ENCODE assay signal across 16 cellular contexts in genomic region chr3:72331076-72331475, GRCh38.
DNase-seq lines count a peak whose midpoint lies in the region; ATAC-seq and TF ChIP-seq lines count a peak whose summit lies in the region.
"Had no signal": no experiment of that assay in that cellular context is flagged by ENCODE, and none has a peak within 500 bp of the region (broad histone marks: within the 10 kb centered on the region; RNA-seq: fewer than 3 reads in every experiment).

No MANE protein-coding gene starts in this region.

- no peaks in the 10 kb centered on the region for H3K4me1 ChIP-seq in CD8-positive, alpha-beta T cell (ENCODE audit: insufficient read depth, low read length)
- no peaks in the 10 kb centered on the region for H3K4me1 ChIP-seq in Karpas-422 (ENCODE audit: low read length)

- H3K27me3 ChIP-seq in CD8-positive, alpha-beta T cell (ENCODE audit: insufficient read depth, low read length), result no peaks in the 10 kb centered on the region
- no peaks in the 10 kb centered on the region for H3K27me3 ChIP-seq in Karpas-422 (ENCODE audit: low read length)

- peak overlapping the region; percentile 66 for H3K27ac ChIP-seq in VCaP
- no peak overlapping the region for H3K27ac ChIP-seq in CD8-positive, alpha-beta T cell (ENCODE audit: low read depth, low read length)
- no peak overlapping the region for H3K27ac ChIP-seq in Karpas-422 (ENCODE audit: low read length)

- H3K36me3 Mint-ChIP-seq in CD8-positive, alpha-beta T cell, result no peaks in the 10 kb centered on the region

- no peaks in the 10 kb centered on the region for H3K9me2 ChIP-seq in Karpas-422 (replicated peaks; ENCODE audit: insufficient read depth, low read length)

- no peaks in the 10 kb centered on the region for H3K4me1 Mint-ChIP-seq in CD8-positive, alpha-beta T cell (ENCODE audit: low read depth)

- no peak overlapping the region for H3K4me2 ChIP-seq in Karpas-422 (ENCODE audit: low read depth, low read length, poor library complexity, severe bottlenecking)

- no peaks in the 10 kb centered on the region for H3K9me3 Mint-ChIP-seq in CD8-positive, alpha-beta T cell
- H3K9me3 Mint-ChIP-seq: CD4-positive, alpha-beta T cell; HFFc6 had no signal

- H3K4me3 ChIP-seq in LNCaP clone FGC (ENCODE audit: low read depth, low read length) (no peak overlapping the region), Karpas-422 (ENCODE audit: low read length) (no peak overlapping the region)
- H3K4me3 ChIP-seq in CD8-positive, alpha-beta T cell (ENCODE audit: low read depth, low read length), result no peak overlapping the region

- no peaks in the 10 kb centered on the region for H4K20me1 ChIP-seq in Karpas-422 (ENCODE audit: insufficient read depth, low read depth, low read length)

- H3K79me2 ChIP-seq in Karpas-422 (ENCODE audit: low read length), result no peaks in the 10 kb centered on the region

- peaks cover 3% of the 10 kb centered on the region for H3K27me3 Mint-ChIP-seq in CD8-positive, alpha-beta T cell (ENCODE audit: low read depth)
- H3K27me3 Mint-ChIP-seq: CD4-positive, alpha-beta T cell had no signal

- peak; percentile 10 for DNase-seq in NCI-H82 (lab: John Stamatoyannopoulos, UW)
- DNase-seq in NCI-H82 treated with DMSO at 0.1 percent for 48 hours (lab: John Stamatoyannopoulos, UW; ENCODE audit: unreplicated experiment), result no peak
- peak; percentile 42 for DNase-seq in LNCaP clone FGC (ENCODE audit: low read depth)
- DNase-seq in left colon, result no peak
- no peak for DNase-seq in CD8-positive, alpha-beta T cell
- DNase-seq in activated effector memory CD4-positive, alpha-beta T cell treated with Interleukin-2 at 50 U/mL for 16 hours, result no peak
- DNase-seq in Karpas-422, result no peak
- DNase-seq: 8988T; C1 segment of cervical spinal cord; CD4-positive, alpha-beta T cell; DND-41; GF-D8; HCEC 1CT; HFFc6 had no signal

- intact Hi-C loops in left colon (cut with DNase I, micrococcal nuclease), result no loop called here
- intact Hi-C loops in CD8-positive, alpha-beta T cell (cut with DNase I, micrococcal nuclease), result no loop called here

- CTCF ChIA-PET in CD8-positive, alpha-beta T cell (lab: Charles Lee), result interaction anchor here (1.0 to 1.3 kb wide), 2 partner anchors 16 to 20 kb away, joined by 3 to 4 read pairs; no protein-coding TSS in a partner anchor

- TF ChIP-seq CTCF in LNCaP clone FGC (IDR thresholded peaks at IDR 0.05; ENCODE audit: control insufficient read depth, extremely low read depth, insufficient read depth) (no peak), VCaP (conservative IDR thresholded peaks at IDR 0.05) (no peak)
- no peak for TF ChIP-seq CTCF in CD8-positive, alpha-beta T cell (IDR thresholded peaks at IDR 0.05)

- POLR2A ChIA-PET in CD8-positive, alpha-beta T cell (lab: Charles Lee), result interaction anchor here (0.6 kb wide), 1 partner anchor 16 kb away, joined by 3 read pairs; no protein-coding TSS in a partner anchor

- ATAC-seq in left colon, result peak; percentile 29
- no peak for ATAC-seq in CD8-positive, alpha-beta T cell
- ATAC-seq: HepG2 had no signal

- H3K36me3 ChIP-seq in CD8-positive, alpha-beta T cell (ENCODE audit: insufficient read depth, low read length), result no peaks in the 10 kb centered on the region
- H3K36me3 ChIP-seq in Karpas-422 (ENCODE audit: insufficient read depth, low read length), result no peaks in the 10 kb centered on the region

- no peak overlapping the region for H3K27ac Mint-ChIP-seq in CD8-positive, alpha-beta T cell
- H3K27ac Mint-ChIP-seq: CD4-positive, alpha-beta T cell; HFFc6 had no signal

- H3K9ac ChIP-seq in Karpas-422 (ENCODE audit: low read length), result no peak overlapping the region

- no peaks in the 10 kb centered on the region for H3K9me3 ChIP-seq in CD8-positive, alpha-beta T cell (ENCODE audit: low read length)
- H3K9me3 ChIP-seq in Karpas-422 (ENCODE audit: low read length), result no peaks in the 10 kb centered on the region

- no peak overlapping the region for H2AFZ ChIP-seq in Karpas-422 (ENCODE audit: low read length)

- no peak overlapping the region for H3K4me3 Mint-ChIP-seq in CD8-positive, alpha-beta T cell
- H3K4me3 Mint-ChIP-seq: CD4-positive, alpha-beta T cell; HFFc6 had no signal

Comparison
In these comparisons a context has a peak if more than half of its experiments do, and no peak if none do; other contexts are left out.
1. DNase-seq: peak in NCI-H82 (single experiment) and LNCaP clone FGC (single experiment); none in NCI-H82 treated with DMSO at 0.1 percent for 48 hours (single experiment), left colon (0 of 2), CD8-positive, alpha-beta T cell (0 of 7), activated effector memory CD4-positive, alpha-beta T cell treated with Interleukin-2 at 50 U/mL for 16 hours (single experiment) and Karpas-422 (single experiment).